8 cellular contexts compared by ENCODE assay signal in genomic region chr4:7067147-7067522, GRCh38. TPM values are rescaled to one million over a fixed set of nuclear protein-coding genes. Genes with fewer than 3 reads are reported as not detected.
A peak's percentile ranks its signal among the peaks of the same experiment; 100 is the strongest.
DNase-seq lines count a peak whose midpoint lies in the region; ATAC-seq, FAIRE-seq and TF ChIP-seq lines count a peak whose summit lies in the region.

No MANE protein-coding gene starts in this region.

- peak; percentile 66 for DNase-seq in activated T-cell treated with anti-CD3 and anti-CD28 coated beads, Interleukin-2, amount 50 U/mL, for 24 hours
- DNase-seq in activated T-cell treated with anti-CD3 and anti-CD28 coated beads, Interleukin-2, amount 50 U/mL, for 1 hour: no peak
- DNase-seq in KG1 (lab: John Stamatoyannopoulos, UW) (peak; percentile 21), astrocyte (ENCODE audit: low read depth) (no peak), lung (ENCODE audit: low spot score) (peak; percentile 53), type B pancreatic cell (ENCODE audit: extremely low spot score, unreplicated experiment) (no peak)

- peak overlapping the region; percentile 83 for H2AFZ ChIP-seq in astrocyte (ENCODE audit: low read depth, low read length)

- peak overlapping the region; percentile 72 for H3K4me3 ChIP-seq in astrocyte (ENCODE audit: insufficient read depth, low read depth, low read length)
- H3K4me3 ChIP-seq in lung: peak overlapping the region; percentile 94

- H3K4me1 Mint-ChIP-seq in activated T-cell treated with anti-CD3 and anti-CD28 coated beads, Interleukin-2, amount 50 U/mL, for 24 hours (ENCODE audit: low read depth): peaks cover 51% of the 10 kb centered on the region
- H3K4me1 Mint-ChIP-seq in astrocyte (ENCODE audit: low read depth, unreplicated experiment) (peaks cover 3% of the 10 kb centered on the region), type B pancreatic cell (ENCODE audit: unreplicated experiment) (peaks cover 25% of the 10 kb centered on the region)

- H3K4me1 ChIP-seq in astrocyte (ENCODE audit: insufficient read depth, low read length) (peaks cover 16% of the 10 kb centered on the region), lung (ENCODE audit: control insufficient read depth in 2 of 2, insufficient read depth in 2 of 2, low read length in 2 of 2) (peaks cover 7 to 12% of the 10 kb centered on the region in 2 donors)

- H3K4me2 ChIP-seq in astrocyte (ENCODE audit: low read length): peak overlapping the region; percentile 99

- H3K27ac ChIP-seq in astrocyte (ENCODE audit: low read depth, low read length) (peak overlapping the region; percentile 70), lung (ENCODE audit: low read depth in 1 of 2, low read length in 1 of 2) (peak overlapping the region; percentile 89 to 95)

- TF ChIP-seq CTCF in astrocyte (IDR thresholded peaks at IDR 0.05; ENCODE audit: insufficient read depth, low read depth, low read length) (no peak), lung (IDR thresholded peaks at IDR 0.05; ENCODE audit: control extremely low read depth, extremely low read depth) (no peak), type B pancreatic cell (conservative IDR thresholded peaks at IDR 0.05) (no peak)

- peak overlapping the region; percentile 95 for H3K4me3 Mint-ChIP-seq in activated T-cell treated with anti-CD3 and anti-CD28 coated beads, Interleukin-2, amount 50 U/mL, for 24 hours
- H3K4me3 Mint-ChIP-seq in astrocyte (ENCODE audit: unreplicated experiment) (peak overlapping the region; percentile 94), type B pancreatic cell (peak overlapping the region; percentile 94)

- peaks cover 42% of the 10 kb centered on the region for H3K79me2 ChIP-seq in astrocyte (ENCODE audit: insufficient read depth, low read length)

- peak overlapping the region; percentile 96 for H3K27ac Mint-ChIP-seq in activated T-cell treated with anti-CD3 and anti-CD28 coated beads, Interleukin-2, amount 50 U/mL, for 24 hours
- H3K27ac Mint-ChIP-seq in astrocyte (ENCODE audit: unreplicated experiment) (peak overlapping the region; percentile 62), type B pancreatic cell (peak overlapping the region; percentile 70)

- H3K36me3 ChIP-seq in astrocyte (ENCODE audit: insufficient read depth, low read length): peaks cover 14% of the 10 kb centered on the region
- peaks cover 0 to 12% of the 10 kb centered on the region in 2 donors for H3K36me3 ChIP-seq in lung (ENCODE audit: control insufficient read depth in 2 of 2, insufficient read depth in 2 of 2, low read length in 2 of 2)

- peaks cover 57% of the 10 kb centered on the region for H3K36me3 Mint-ChIP-seq in activated T-cell treated with anti-CD3 and anti-CD28 coated beads, Interleukin-2, amount 50 U/mL, for 24 hours (ENCODE audit: low read depth)
- H3K36me3 Mint-ChIP-seq in astrocyte (ENCODE audit: low read depth, unreplicated experiment): peaks cover 4% of the 10 kb centered on the region
- H3K36me3 Mint-ChIP-seq in type B pancreatic cell: peaks cover 8% of the 10 kb centered on the region

- ATAC-seq in lung (ENCODE audit: insufficient read depth, low FRiP score) (peak; percentile 5), GM18861 (IDR thresholded peaks at IDR 0.05; ENCODE audit: unreplicated experiment) (no peak), GM18873 (IDR thresholded peaks at IDR 0.05; ENCODE audit: low FRiP score, unreplicated experiment) (no peak)

- H3K27me3 ChIP-seq in astrocyte (ENCODE audit: insufficient read depth, low read length): peaks cover 6% of the 10 kb centered on the region
- H3K27me3 ChIP-seq in lung (ENCODE audit: control insufficient read depth, insufficient read depth): no peaks in the 10 kb centered on the region

- peak overlapping the region; percentile 87 for H3K9ac ChIP-seq in astrocyte (ENCODE audit: low read length)

- WGBS in lung, 2 donors: 1 to 2% methylated on average over 19 of the region's 19 CpGs

- H4K20me1 ChIP-seq in astrocyte (ENCODE audit: insufficient read depth, low read length): peaks cover 44% of the 10 kb centered on the region

- H3K27me3 Mint-ChIP-seq in activated T-cell treated with anti-CD3 and anti-CD28 coated beads, Interleukin-2, amount 50 U/mL, for 24 hours: peaks cover 2% of the 10 kb centered on the region
- H3K27me3 Mint-ChIP-seq in astrocyte (ENCODE audit: low read depth, unreplicated experiment) (peaks cover 15% of the 10 kb centered on the region), type B pancreatic cell (peaks cover 3% of the 10 kb centered on the region)

- no peaks in the 10 kb centered on the region for H3K9me3 ChIP-seq in astrocyte (ENCODE audit: insufficient read depth, low read depth, low read length)
- H3K9me3 ChIP-seq in lung (ENCODE audit: control insufficient read depth in 2 of 2, insufficient read depth in 1 of 2, low read length in 1 of 2): no peaks in the 10 kb centered on the region

- no peaks in the 10 kb centered on the region for H3K9me3 Mint-ChIP-seq in activated T-cell treated with anti-CD3 and anti-CD28 coated beads, Interleukin-2, amount 50 U/mL, for 24 hours
- no peaks in the 10 kb centered on the region for H3K9me3 Mint-ChIP-seq in astrocyte (ENCODE audit: unreplicated experiment)
- H3K9me3 Mint-ChIP-seq in type B pancreatic cell: no peaks in the 10 kb centered on the region

- no peak for FAIRE-seq in astrocyte (lab: Jason Lieb, UNC)

RNA-seq across cellular contexts. Expression of gene GRPEL1, which starts 0.7 kb away (rescaled TPM):
- total RNA-seq in astrocyte (48.3 and 55.8 TPM in 2 replicates), lung (10 to 100 TPM; 13.9 to 30.1 TPM), type B pancreatic cell (ENCODE audit: low replicate concordance) (28.4 and 31.4 TPM in 2 replicates)
- 10 to 100 TPM; 28.5 to 39.1 TPM for polyA plus RNA-seq in lung

RNA-seq across cellular contexts. Expression of gene TADA2B, which starts 24.0 kb away (rescaled TPM):
- total RNA-seq in astrocyte (18.0 and 19.8 TPM in 2 replicates), lung (10 to 100 TPM; 19.1 to 22.9 TPM), type B pancreatic cell (ENCODE audit: low replicate concordance) (21.7 and 23.1 TPM in 2 replicates)
- polyA plus RNA-seq in lung: 10 to 100 TPM; 10.7 to 16.1 TPM

Comparison
In these comparisons a context has a peak if more than half of its experiments do, and no peak if none do; other contexts are left out.
1. DNase-seq: peak in activated T-cell treated with anti-CD3 and anti-CD28 coated beads, Interleukin-2, amount 50 U/mL, for 24 hours (single experiment), KG1 (single experiment) and lung (single experiment); none in activated T-cell treated with anti-CD3 and anti-CD28 coated beads, Interleukin-2, amount 50 U/mL, for 1 hour (single experiment), astrocyte (single experiment) and type B pancreatic cell (single experiment).
2. Peak in every context shown above with its lines, with median percentiles within 50 percentile points of each other: H3K27ac Mint-ChIP-seq and H3K4me3 Mint-ChIP-seq.